1 cellular context compared by ENCODE assay signal in the genomic region with DNA sequence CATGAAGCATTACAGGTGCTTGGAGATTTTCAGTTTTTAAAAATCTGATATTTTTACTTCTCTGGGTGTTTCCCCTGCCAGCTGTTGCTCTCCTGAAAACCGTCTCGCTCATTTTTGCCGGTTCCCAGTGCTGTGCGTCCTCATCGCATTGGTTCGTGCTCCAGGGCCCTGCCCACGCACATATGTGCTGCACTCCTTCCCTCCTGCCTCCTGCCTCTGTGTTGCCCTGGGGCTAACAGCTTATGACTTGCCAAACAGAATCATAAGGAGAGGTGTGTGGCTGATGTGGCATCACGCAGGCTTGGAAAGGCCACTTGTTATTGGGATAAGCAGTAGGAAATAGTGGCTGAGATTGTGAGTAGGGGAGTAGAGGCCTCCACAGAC.
TF ChIP-seq lines count a peak whose summit lies in the region.

No MANE protein-coding gene starts in this region.

TF ChIP-seq in WTC11, 78 proteins besides CTCF, POLR2A, EP300 and RAD21 (continued from another document):
- TF ChIP-seq ATF1 (CRISPR knock-in tag; IDR thresholded peaks at IDR 0.05) (no peak), ZNF423 (CRISPR knock-in tag; IDR thresholded peaks at IDR 0.05) (no peak), NFE2L1 (CRISPR knock-in tag; IDR thresholded peaks at IDR 0.05) (no peak), ZNF671 (CRISPR knock-in tag; IDR thresholded peaks at IDR 0.05) (no peak), FOXJ3 (CRISPR knock-in tag; IDR thresholded peaks at IDR 0.05; ENCODE audit: borderline replicate concordance) (no peak)
- TF ChIP-seq, protein P1, sequence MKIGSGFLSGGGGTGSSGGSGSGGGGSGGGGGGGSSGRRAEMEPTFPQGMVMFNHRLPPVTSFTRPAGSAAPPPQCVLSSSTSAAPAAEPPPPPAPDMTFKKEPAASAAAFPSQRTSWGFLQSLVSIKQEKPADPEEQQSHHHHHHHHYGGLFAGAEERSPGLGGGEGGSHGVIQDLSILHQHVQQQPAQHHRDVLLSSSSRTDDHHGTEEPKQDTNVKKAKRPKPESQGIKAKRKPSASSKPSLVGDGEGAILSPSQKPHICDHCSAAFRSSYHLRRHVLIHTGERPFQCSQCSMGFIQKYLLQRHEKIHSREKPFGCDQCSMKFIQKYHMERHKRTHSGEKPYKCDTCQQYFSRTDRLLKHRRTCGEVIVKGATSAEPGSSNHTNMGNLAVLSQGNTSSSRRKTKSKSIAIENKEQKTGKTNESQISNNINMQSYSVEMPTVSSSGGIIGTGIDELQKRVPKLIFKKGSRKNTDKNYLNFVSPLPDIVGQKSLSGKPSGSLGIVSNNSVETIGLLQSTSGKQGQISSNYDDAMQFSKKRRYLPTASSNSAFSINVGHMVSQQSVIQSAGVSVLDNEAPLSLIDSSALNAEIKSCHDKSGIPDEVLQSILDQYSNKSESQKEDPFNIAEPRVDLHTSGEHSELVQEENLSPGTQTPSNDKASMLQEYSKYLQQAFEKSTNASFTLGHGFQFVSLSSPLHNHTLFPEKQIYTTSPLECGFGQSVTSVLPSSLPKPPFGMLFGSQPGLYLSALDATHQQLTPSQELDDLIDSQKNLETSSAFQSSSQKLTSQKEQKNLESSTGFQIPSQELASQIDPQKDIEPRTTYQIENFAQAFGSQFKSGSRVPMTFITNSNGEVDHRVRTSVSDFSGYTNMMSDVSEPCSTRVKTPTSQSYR (CRISPR knock-in tag; IDR thresholded peaks at IDR 0.05): no peak
- TF ChIP-seq, protein P2, sequence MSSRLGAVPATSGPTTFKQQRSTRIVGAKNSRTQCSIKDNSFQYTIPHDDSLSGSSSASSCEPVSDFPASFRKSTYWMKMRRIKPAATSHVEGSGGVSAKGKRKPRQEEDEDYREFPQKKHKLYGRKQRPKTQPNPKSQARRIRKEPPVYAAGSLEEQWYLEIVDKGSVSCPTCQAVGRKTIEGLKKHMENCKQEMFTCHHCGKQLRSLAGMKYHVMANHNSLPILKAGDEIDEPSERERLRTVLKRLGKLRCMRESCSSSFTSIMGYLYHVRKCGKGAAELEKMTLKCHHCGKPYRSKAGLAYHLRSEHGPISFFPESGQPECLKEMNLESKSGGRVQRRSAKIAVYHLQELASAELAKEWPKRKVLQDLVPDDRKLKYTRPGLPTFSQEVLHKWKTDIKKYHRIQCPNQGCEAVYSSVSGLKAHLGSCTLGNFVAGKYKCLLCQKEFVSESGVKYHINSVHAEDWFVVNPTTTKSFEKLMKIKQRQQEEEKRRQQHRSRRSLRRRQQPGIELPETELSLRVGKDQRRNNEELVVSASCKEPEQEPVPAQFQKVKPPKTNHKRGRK (CRISPR knock-in tag; IDR thresholded peaks at IDR 0.05; ENCODE audit: borderline replicate concordance): no peak
TF ChIP-seq in WTC11: peak in this region for 0.
